Comparison of ENCODE assay signal across 8 cellular contexts in genomic region chr2:70070557-70071268, GRCh38. TPM values are rescaled to one million over a fixed set of nuclear protein-coding genes. Genes with fewer than 3 reads are reported as not detected.
DNase-seq lines count a peak whose midpoint lies in the region; TF ChIP-seq lines count a peak whose summit lies in the region.

No MANE protein-coding gene starts in this region.

- peaks cover 14% of the 10 kb centered on the region for H3K4me1 ChIP-seq in Caco-2
- no peaks in the 10 kb centered on the region for H3K4me1 ChIP-seq in endodermal cell (ENCODE audit: control insufficient read depth, insufficient read depth, low read length)
- H3K4me1 ChIP-seq in mesendoderm (ENCODE audit: control insufficient read depth, low read depth, low read length), result no peaks in the 10 kb centered on the region

- H3K9me3 ChIP-seq in Caco-2 (no peaks in the 10 kb centered on the region), endodermal cell (ENCODE audit: control insufficient read depth, low read length) (no peaks in the 10 kb centered on the region)

- H3K27ac Mint-ChIP-seq in Caco-2 (ENCODE audit: unreplicated experiment) (peak overlapping the region; percentile 38), endodermal cell (peak overlapping the region; percentile 89)
- peak overlapping the region; percentile 88 for H3K27ac Mint-ChIP-seq in activated CD4-positive, alpha-beta memory T cell treated with anti-CD3 and anti-CD28 coated beads, Interleukin-2, amount 10 ng/mL, durations not matched to agents 7 days and 5 days
- peak overlapping the region; percentile 93 for H3K27ac Mint-ChIP-seq in stimulated activated naive CD8-positive, alpha-beta T cell treated with anti-CD3 and anti-CD28 coated beads, Interleukin-15, Interleukin-2, amounts not matched to agents 100 ng/mL and 50 ng/mL, for 24 hours

- POLR2A ChIA-PET in Caco-2 (lab: Charles Lee), result interaction anchor here (0.6 to 1.5 kb wide), 8 partner anchors 14 to 633 kb away, joined by 3 to 35 read pairs (median 3); partner anchors contain the start of genes MXD1 and NFU1
- POLR2A ChIA-PET in activated CD4-positive, alpha-beta memory T cell treated with anti-CD3 and anti-CD28 coated beads, Interleukin-2, amount 10 ng/mL, durations not matched to agents 7 days and 5 days (lab: Charles Lee), result interaction anchor here (0.9 to 13.2 kb wide), 22 partner anchors 8 to 223 kb away, joined by 3 to 274 read pairs (median 8); partner anchors contain the start of genes C2orf42, MXD1, PCBP1 and SNRPG

- H2BK120ac ChIP-seq in mesendoderm (ENCODE audit: low read depth, low read length), result no peak overlapping the region

- no peak overlapping the region for H3K4me3 Mint-ChIP-seq in Caco-2 (ENCODE audit: unreplicated experiment)
- peak overlapping the region; percentile 63 for H3K4me3 Mint-ChIP-seq in activated CD4-positive, alpha-beta memory T cell treated with anti-CD3 and anti-CD28 coated beads, Interleukin-2, amount 10 ng/mL, durations not matched to agents 7 days and 5 days
- H3K4me3 Mint-ChIP-seq in endodermal cell, result no peak overlapping the region
- peak overlapping the region; percentile 45 for H3K4me3 Mint-ChIP-seq in stimulated activated naive CD8-positive, alpha-beta T cell treated with anti-CD3 and anti-CD28 coated beads, Interleukin-15, Interleukin-2, amounts not matched to agents 100 ng/mL and 50 ng/mL, for 24 hours

- H3K4me3 ChIP-seq in Caco-2 (ENCODE audit: low read depth, low read length) (no peak overlapping the region), endodermal cell (ENCODE audit: low read length) (no peak overlapping the region), mesendoderm (ENCODE audit: low read length) (no peak overlapping the region)

- H2BK5ac ChIP-seq in mesendoderm (ENCODE audit: low read length), result no peak overlapping the region

- peak; percentile 79 to 91 for TF ChIP-seq CTCF in Caco-2 (IDR thresholded peaks at IDR 0.05; ENCODE audit: insufficient read depth in 1 of 2, low read depth in 1 of 2, low read length in 1 of 2, severe bottlenecking in 1 of 2, unreplicated experiment in 1 of 2)
- peak; percentile 72 for TF ChIP-seq CTCF in GM20000 (IDR thresholded peaks at IDR 0.05; ENCODE audit: extremely low read depth, missing control alignments)
- TF ChIP-seq CTCF in endodermal cell (conservative IDR thresholded peaks at IDR 0.05), result peak; percentile 85

- H3K4ac ChIP-seq in mesendoderm (ENCODE audit: low read depth, low read length), result no peak overlapping the region

- H4K8ac ChIP-seq in mesendoderm (ENCODE audit: low read depth, low read length), result no peak overlapping the region

- H3K79me1 ChIP-seq in mesendoderm (ENCODE audit: low read length), result peaks cover 1% of the 10 kb centered on the region

- H3K27ac ChIP-seq in endodermal cell (ENCODE audit: low read depth, low read length) (peak overlapping the region; percentile 80), mesendoderm (ENCODE audit: low read depth, low read length) (no peak overlapping the region)

- H3K18ac ChIP-seq in mesendoderm (ENCODE audit: low read length), result no peak overlapping the region

- no peaks in the 10 kb centered on the region for H3K27me3 ChIP-seq in Caco-2 (replicated peaks; ENCODE audit: control insufficient read depth, insufficient read depth, low read length)
- H3K27me3 ChIP-seq in endodermal cell (ENCODE audit: control insufficient read depth, insufficient read depth, low read length, poor library complexity, severe bottlenecking), result no peaks in the 10 kb centered on the region
- no peaks in the 10 kb centered on the region for H3K27me3 ChIP-seq in mesendoderm (ENCODE audit: insufficient read depth, low read length, poor library complexity)

- H3K79me2 ChIP-seq in mesendoderm (ENCODE audit: control insufficient read depth, insufficient read depth, low read length), result no peaks in the 10 kb centered on the region

- no peak overlapping the region for H2BK15ac ChIP-seq in mesendoderm (replicated peaks; ENCODE audit: low read depth)

- no TSS peak for BruUV-seq in Caco-2 (replicated peaks; lab: Mats Ljungman, UMichigan)

- intact Hi-C loops in Caco-2 (cut with micrococcal nuclease; ENCODE audit: unreplicated experiment), result loop anchor here (1.0 kb wide), 1 partner anchor 156 kb away; no protein-coding TSS in a partner anchor

- H3K4me1 Mint-ChIP-seq in Caco-2 (ENCODE audit: low read depth, unreplicated experiment) (peaks cover 13% of the 10 kb centered on the region), endodermal cell (peaks cover 2% of the 10 kb centered on the region)
- H3K4me1 Mint-ChIP-seq in activated CD4-positive, alpha-beta memory T cell treated with anti-CD3 and anti-CD28 coated beads, Interleukin-2, amount 10 ng/mL, durations not matched to agents 7 days and 5 days, result peaks cover 47% of the 10 kb centered on the region
- H3K4me1 Mint-ChIP-seq in stimulated activated naive CD8-positive, alpha-beta T cell treated with anti-CD3 and anti-CD28 coated beads, Interleukin-15, Interleukin-2, amounts not matched to agents 100 ng/mL and 50 ng/mL, for 24 hours (ENCODE audit: low read depth), result peaks cover 51% of the 10 kb centered on the region

- H4K5ac ChIP-seq in mesendoderm (ENCODE audit: low read length), result no peak overlapping the region

- H3K36me3 Mint-ChIP-seq in Caco-2 (ENCODE audit: insufficient read depth, unreplicated experiment) (peaks cover 77% of the 10 kb centered on the region), endodermal cell (ENCODE audit: low read depth) (peaks cover 52% of the 10 kb centered on the region)
- peaks cover 37% of the 10 kb centered on the region for H3K36me3 Mint-ChIP-seq in activated CD4-positive, alpha-beta memory T cell treated with anti-CD3 and anti-CD28 coated beads, Interleukin-2, amount 10 ng/mL, durations not matched to agents 7 days and 5 days (ENCODE audit: low read depth)
- peaks cover 44% of the 10 kb centered on the region for H3K36me3 Mint-ChIP-seq in stimulated activated naive CD8-positive, alpha-beta T cell treated with anti-CD3 and anti-CD28 coated beads, Interleukin-15, Interleukin-2, amounts not matched to agents 100 ng/mL and 50 ng/mL, for 24 hours (ENCODE audit: low read depth)

- H3K4me2 ChIP-seq in mesendoderm (ENCODE audit: low read length), result no peak overlapping the region

- CTCF ChIA-PET in Caco-2 (lab: Charles Lee), result interaction anchor here (0.6 to 1.9 kb wide), 16 partner anchors 11 to 492 kb away, joined by 3 to 69 read pairs (median 4); partner anchors contain the start of gene MXD1
- CTCF ChIA-PET in activated CD4-positive, alpha-beta memory T cell treated with anti-CD3 and anti-CD28 coated beads, Interleukin-2, amount 10 ng/mL, durations not matched to agents 7 days and 5 days (lab: Charles Lee), result interaction anchor here (0.6 to 13.0 kb wide), 32 partner anchors 8 to 346 kb away, joined by 3 to 251 read pairs (median 5); partner anchors contain the start of genes MXD1 and SNRNP27

- H2AK5ac ChIP-seq in mesendoderm (ENCODE audit: low read length), result no peak overlapping the region

- H3K9ac ChIP-seq in endodermal cell (ENCODE audit: extremely low read depth, low read length, poor library complexity, severe bottlenecking) (no peak overlapping the region), mesendoderm (ENCODE audit: low read length) (no peak overlapping the region)

- H3K27me3 Mint-ChIP-seq in Caco-2 (ENCODE audit: insufficient read depth, unreplicated experiment) (no peaks in the 10 kb centered on the region), endodermal cell (ENCODE audit: insufficient read depth) (no peaks in the 10 kb centered on the region)
- no peaks in the 10 kb centered on the region for H3K27me3 Mint-ChIP-seq in activated CD4-positive, alpha-beta memory T cell treated with anti-CD3 and anti-CD28 coated beads, Interleukin-2, amount 10 ng/mL, durations not matched to agents 7 days and 5 days
- no peaks in the 10 kb centered on the region for H3K27me3 Mint-ChIP-seq in stimulated activated naive CD8-positive, alpha-beta T cell treated with anti-CD3 and anti-CD28 coated beads, Interleukin-15, Interleukin-2, amounts not matched to agents 100 ng/mL and 50 ng/mL, for 24 hours

- no peak overlapping the region for H3K56ac ChIP-seq in mesendoderm (ENCODE audit: low read length)

- WGBS in endodermal cell (ENCODE audit: insufficient coverage in 1 of 2, insufficient read length in 1 of 2), 2 experiments, result 77 to 85% methylated on average over 7 to 13 of the region's 13 CpGs
- WGBS in mesendoderm (ENCODE audit: extremely low coverage, insufficient coverage, low lambda C conversion rate), result no CpG with 5 or more reads among the region's 13 CpGs

- no peak overlapping the region for H3K23ac ChIP-seq in mesendoderm (ENCODE audit: low read length)

- DNase-seq in Caco-2 (peak; percentile 76 to 79), GM20000 (ENCODE audit: low spot score) (peak; percentile 82), HUDEP-2 (lab: John Stamatoyannopoulos, UW; ENCODE audit: unreplicated experiment in 76 of 76) (peak in 64 of 76 experiments; percentile 3 to 77 (median 50)), NCI-H82 treated with DMSO at 0.1 percent for 48 hours (lab: John Stamatoyannopoulos, UW; ENCODE audit: unreplicated experiment) (peak; percentile 70), endodermal cell (peak; percentile 84), mesendoderm (peak; percentile 92)
- DNase-seq in activated CD4-positive, alpha-beta memory T cell treated with anti-CD3 and anti-CD28 coated beads, Interleukin-2, amount 10 ng/mL, durations not matched to agents 7 days and 5 days, result peak; percentile 70

- H3K9me3 Mint-ChIP-seq in Caco-2 (ENCODE audit: unreplicated experiment), result no peaks in the 10 kb centered on the region
- no peaks in the 10 kb centered on the region for H3K9me3 Mint-ChIP-seq in activated CD4-positive, alpha-beta memory T cell treated with anti-CD3 and anti-CD28 coated beads, Interleukin-2, amount 10 ng/mL, durations not matched to agents 7 days and 5 days
- H3K9me3 Mint-ChIP-seq in endodermal cell, result no peaks in the 10 kb centered on the region
- H3K9me3 Mint-ChIP-seq in stimulated activated naive CD8-positive, alpha-beta T cell treated with anti-CD3 and anti-CD28 coated beads, Interleukin-15, Interleukin-2, amounts not matched to agents 100 ng/mL and 50 ng/mL, for 24 hours, result no peaks in the 10 kb centered on the region

- H3K36me3 ChIP-seq in Caco-2 (ENCODE audit: control insufficient read depth, insufficient read depth, low read length), result peaks cover 1% of the 10 kb centered on the region; the same call in 1 of the 2 replicates
- H3K36me3 ChIP-seq in endodermal cell (ENCODE audit: control insufficient read depth, insufficient read depth, low read length), result peaks cover 58% of the 10 kb centered on the region
- no peaks in the 10 kb centered on the region for H3K36me3 ChIP-seq in mesendoderm (ENCODE audit: control insufficient read depth, insufficient read depth, low read length)

RNA-seq across cellular contexts. Expression of gene PCBP1, which starts 16.6 kb away (rescaled TPM):
- total RNA-seq in Caco-2 (2022), result 308 and 319 TPM in 2 replicates
- total RNA-seq in activated CD4-positive, alpha-beta memory T cell treated with anti-CD3 and anti-CD28 coated beads, Interleukin-2, amount 10 ng/mL, durations not matched to agents 7 days and 5 days, result 100 to 1,000 TPM; 475 to 483 TPM
- 100 to 1,000 TPM; 344 to 357 TPM for total RNA-seq in endodermal cell
- polyA plus RNA-seq in endodermal cell (2013, experiment 1 of 2), result 354 TPM
- 313 TPM for polyA plus RNA-seq in endodermal cell (2013, experiment 2 of 2)
- polyA plus RNA-seq in mesendoderm (2013, experiment 1 of 2), result 485 TPM
- 516 TPM for polyA plus RNA-seq in mesendoderm (2013, experiment 2 of 2)

Comparison
In these comparisons a context has a peak if more than half of its experiments do, and no peak if none do; other contexts are left out.
1. H3K27ac Mint-ChIP-seq: peak in every context shown above with its lines; median percentile 93 in stimulated activated naive CD8-positive, alpha-beta T cell treated with anti-CD3 and anti-CD28 coated beads, Interleukin-15, Interleukin-2, amounts not matched to agents 100 ng/mL and 50 ng/mL, for 24 hours; 89 in endodermal cell; 88 in activated CD4-positive, alpha-beta memory T cell treated with anti-CD3 and anti-CD28 coated beads, Interleukin-2, amount 10 ng/mL, durations not matched to agents 7 days and 5 days; 38 in Caco-2.
2. H3K4me3 Mint-ChIP-seq: peak in activated CD4-positive, alpha-beta memory T cell treated with anti-CD3 and anti-CD28 coated beads, Interleukin-2, amount 10 ng/mL, durations not matched to agents 7 days and 5 days (single experiment) and stimulated activated naive CD8-positive, alpha-beta T cell treated with anti-CD3 and anti-CD28 coated beads, Interleukin-15, Interleukin-2, amounts not matched to agents 100 ng/mL and 50 ng/mL, for 24 hours (single experiment); none in Caco-2 (single experiment) and endodermal cell (single experiment).
3. Peak in every context shown above with its lines, with median percentiles within 50 percentile points of each other: DNase-seq and CTCF ChIP-seq.